In the genomic region with DNA sequence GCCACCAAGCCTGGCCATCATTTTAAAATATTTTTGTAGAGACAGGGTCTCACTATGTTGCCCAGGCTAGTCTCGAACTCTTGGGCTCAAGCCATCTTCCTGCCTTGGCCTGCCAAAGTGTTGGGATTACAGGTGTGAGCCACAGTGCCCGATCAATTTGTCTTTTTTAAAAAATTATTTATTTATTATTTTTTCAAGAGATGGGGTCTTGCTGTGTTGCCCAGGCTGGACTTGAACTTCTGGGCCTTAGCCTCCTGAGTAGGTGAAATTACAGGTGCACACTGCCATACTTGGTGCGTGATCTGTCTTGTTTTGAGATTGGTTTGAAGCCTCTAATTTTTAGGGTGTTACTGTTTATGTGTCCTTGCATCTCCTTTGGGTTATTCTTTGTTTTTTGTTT, we compare ENCODE assay signal across 31 cellular contexts. TPM values are rescaled to one million over a fixed set of nuclear protein-coding genes. Genes with fewer than 3 reads are reported as not detected.
A peak's percentile ranks its signal among the peaks of the same experiment; 100 is the strongest.
DNase-seq lines count a peak whose midpoint lies in the region; ATAC-seq, FAIRE-seq and TF ChIP-seq lines count a peak whose summit lies in the region.
"Had no signal": no experiment of that assay in that cellular context is flagged by ENCODE, and none has a peak within 500 bp of the region (broad histone marks: within the 10 kb centered on the region; RNA-seq: fewer than 3 reads in every experiment).

No MANE protein-coding gene starts in this region.

- no peak overlapping the region for H3K27ac ChIP-seq in HEK293 (ENCODE audit: extremely low read depth, low read depth, low read length)
- H3K27ac ChIP-seq in Karpas-422 (ENCODE audit: low read length) = no peak overlapping the region
- no peak overlapping the region for H3K27ac ChIP-seq in K562 (ENCODE audit: extremely low read depth, low read depth, low read length)
- H3K27ac ChIP-seq: BLaER1 had no signal

- H3K27me3 Mint-ChIP-seq in progenitor cell of endocrine pancreas = no peaks in the 10 kb centered on the region
- H3K27me3 Mint-ChIP-seq: CD4-positive, alpha-beta memory T cell; CD4-positive, CD25-positive, alpha-beta regulatory T cell; CD8-positive, alpha-beta memory T cell had no signal

- H4K20me1 ChIP-seq in Karpas-422 (ENCODE audit: insufficient read depth, low read depth, low read length) (no peaks in the 10 kb centered on the region), K562 (replicated peaks; ENCODE audit: control insufficient read depth, insufficient read depth, low read length) (no peaks in the 10 kb centered on the region)

- intact Hi-C loops in K562 (cut with micrococcal nuclease) = no loop called here
- intact Hi-C loops in left ventricle myocardium superior (cut with micrococcal nuclease) = no loop called here

- H3K36me3 ChIP-seq in HEK293 (ENCODE audit: control insufficient read depth in 2 of 2, insufficient read depth in 1 of 2, low read length in 2 of 2) (peaks cover 8 to 11% of the 10 kb centered on the region in 2 experiments; a peak in 2 of 3 replicates), Karpas-422 (ENCODE audit: insufficient read depth, low read length) (no peaks in the 10 kb centered on the region; the same call in 1 of the 2 replicates), K562 (ENCODE audit: control insufficient read depth, insufficient read depth, low read length) (peaks cover 10% of the 10 kb centered on the region; the same call in 1 of the 3 replicates)

- BruUV-seq in K562 (replicated peaks; lab: Mats Ljungman, UMichigan) = no TSS peak

- H3K4me1 ChIP-seq in HEK293 (ENCODE audit: control insufficient read depth, insufficient read depth, low read length) = 0 out of 2 replicates have a peak, but pooled peaks cover 7% of the 10 kb centered on the region
- H3K4me1 ChIP-seq in Karpas-422 (ENCODE audit: low read length) = no peaks in the 10 kb centered on the region
- H3K4me1 ChIP-seq in K562 (replicated peaks in 1 of 2; ENCODE audit: control insufficient read depth in 2 of 2, insufficient read depth in 2 of 2, low read length in 2 of 2) = no peaks in the 10 kb centered on the region
- H3K4me1 ChIP-seq: BE2C, BLaER1 had no signal

- H3K9ac ChIP-seq in Karpas-422 (ENCODE audit: low read length) (no peak overlapping the region), K562 (ENCODE audit: insufficient read depth in 1 of 2, low read depth in 2 of 2, low read length in 2 of 2) (no peak overlapping the region)
- H3K9ac ChIP-seq: BLaER1 had no signal

- H3K79me2 ChIP-seq in Karpas-422 (ENCODE audit: low read length) (peaks cover 34% of the 10 kb centered on the region), K562 (ENCODE audit: control insufficient read depth, insufficient read depth, low read length) (peaks cover 85% of the 10 kb centered on the region)

- CTCF ChIA-PET in HEK293 (lab: Yijun Ruan, JAX) (no interaction called here), K562 (lab: Yijun Ruan, JAX; ENCODE audit: low intra/inter-chr PET ratio) (no interaction called here)

- no peak for ATAC-seq in K562
- ATAC-seq in GM18519 (IDR thresholded peaks at IDR 0.05; ENCODE audit: low FRiP score, unreplicated experiment) = no peak
- no peak for ATAC-seq in HG02571 (IDR thresholded peaks at IDR 0.05; ENCODE audit: unreplicated experiment)
- no peak for ATAC-seq in left ventricle myocardium superior

- in situ Hi-C loops in K562 (cut with MboI) = no loop called here

- H3K27ac Mint-ChIP-seq in progenitor cell of endocrine pancreas = peak overlapping the region; percentile 33
- H3K27ac Mint-ChIP-seq: CD4-positive, alpha-beta memory T cell; CD4-positive, CD25-positive, alpha-beta regulatory T cell had no signal

- no peak for FAIRE-seq in K562 (lab: Jason Lieb, UNC)
- FAIRE-seq: A204.1, GM12878 had no signal

- H3K9me1 ChIP-seq in K562 (ENCODE audit: control insufficient read depth, insufficient read depth, low read length) = no peaks in the 10 kb centered on the region

- no peaks in the 10 kb centered on the region for H3K9me3 ChIP-seq in HEK293 (ENCODE audit: control insufficient read depth, insufficient read depth, low read depth, low read length)
- peaks cover 1% of the 10 kb centered on the region for H3K9me3 ChIP-seq in Karpas-422 (ENCODE audit: low read length)
- no peaks in the 10 kb centered on the region for H3K9me3 ChIP-seq in K562 (replicated peaks; ENCODE audit: control insufficient read depth, insufficient read depth, low read depth, low read length)
- H3K9me3 ChIP-seq: BE2C had no signal

- H3K4me2 ChIP-seq in Karpas-422 (ENCODE audit: low read depth, low read length, poor library complexity, severe bottlenecking) = no peak overlapping the region
- no peak overlapping the region for H3K4me2 ChIP-seq in K562 (ENCODE audit: insufficient read depth, low read length)
- H3K4me2 ChIP-seq: BLaER1 had no signal

- peaks cover 4% of the 10 kb centered on the region for H3K9me3 Mint-ChIP-seq in progenitor cell of endocrine pancreas (ENCODE audit: low read depth)

- peaks cover 11% of the 10 kb centered on the region for H3K36me3 Mint-ChIP-seq in progenitor cell of endocrine pancreas (ENCODE audit: insufficient read depth)

- H3K27me3 ChIP-seq in Karpas-422 (ENCODE audit: low read length) = no peaks in the 10 kb centered on the region
- no peaks in the 10 kb centered on the region for H3K27me3 ChIP-seq in K562 (ENCODE audit: control insufficient read depth in 2 of 2, insufficient read depth in 2 of 2, low read length in 2 of 2)
- H3K27me3 ChIP-seq: BE2C, BLaER1 had no signal

- no peaks in the 10 kb centered on the region for H3K9me2 ChIP-seq in Karpas-422 (replicated peaks; ENCODE audit: insufficient read depth, low read length)

- no peak for TF ChIP-seq EP300 in K562 (IDR thresholded peaks at IDR 0.05; ENCODE audit: low read length)

- no peak for TF ChIP-seq RAD21 in K562 (CRISPR knock-in tag; conservative IDR thresholded peaks at IDR 0.05 in 1 of 2, IDR thresholded peaks at IDR 0.05 in 1 of 2)

- no peak overlapping the region for H3K4me3 ChIP-seq in HEK293 (ENCODE audit: low read depth, low read length)
- no peak overlapping the region for H3K4me3 ChIP-seq in Karpas-422 (ENCODE audit: low read length)
- H3K4me3 ChIP-seq in K562 = no peak overlapping the region
- H3K4me3 ChIP-seq: BLaER1, GM12878 had no signal

- DNase-seq in Karpas-422 (peak; percentile 29), K562 (ENCODE audit: extremely low read depth in 1 of 4, low spot score in 3 of 4) (no peak), progenitor cell of endocrine pancreas (ENCODE audit: low spot score, unreplicated experiment) (no peak), left ventricle myocardium superior (no peak), MV-4-11 (lab: John Stamatoyannopoulos, UW) (no peak)
- DNase-seq: 8988T; ACHN; BE2C; C1 segment of cervical spinal cord; CD4-positive, alpha-beta memory T cell; CD4-positive, CD25-positive, alpha-beta regulatory T cell; CD8-positive, alpha-beta memory T cell; COR-L47; DMS 273 treated with DMSO at 0.1 percent for 48 hours; DMS153; DMS53; DMS79; DND-41; EL; GDM1 had no signal

- H3K4me3 Mint-ChIP-seq in progenitor cell of endocrine pancreas (ENCODE audit: low read depth) = no peak overlapping the region
- H3K4me3 Mint-ChIP-seq: CD14-positive monocyte; CD4-positive, alpha-beta memory T cell; CD4-positive, CD25-positive, alpha-beta regulatory T cell; CD8-positive, alpha-beta memory T cell had no signal

- TF ChIP-seq CTCF in HEK293 (tag by site-specific recombination; IDR thresholded peaks at IDR 0.05) (no peak), K562 (IDR thresholded peaks at IDR 0.05 in 2 of 3, conservative IDR thresholded peaks at IDR 0.05 in 1 of 3; ENCODE audit: insufficient read depth in 2 of 3, low read depth in 1 of 3, low read length in 3 of 3) (no peak), progenitor cell of endocrine pancreas (IDR thresholded peaks at IDR 0.05; ENCODE audit: unreplicated experiment) (no peak)

- POLR2A ChIA-PET in HEK293 (lab: Yijun Ruan, JAX) = no interaction called here
- POLR2A ChIA-PET in K562 (lab: Yijun Ruan, JAX) = no interaction called here

- H3K4me1 Mint-ChIP-seq in progenitor cell of endocrine pancreas (ENCODE audit: low read depth) = peaks cover 6% of the 10 kb centered on the region
- H3K4me1 Mint-ChIP-seq: CD14-positive monocyte had no signal

- TF ChIP-seq POLR2A in K562 (conservative IDR thresholded peaks at IDR 0.05) = no peak

- H2AFZ ChIP-seq in Karpas-422 (ENCODE audit: low read length) (no peak overlapping the region), K562 (ENCODE audit: low read depth, low read length) (no peak overlapping the region)

- 86% methylated on average over 1 of the region's 3 CpGs for WGBS in K562 (ENCODE audit: insufficient coverage, low coverage, missing lambda C conversion rate)

RNA-seq across cellular contexts. Expression of a gene that starts 10.2 kb away (rescaled TPM):
- total RNA-seq in Karpas-422 (2014; rRNA removed; shearing (Covaris generic); ENCODE audit: low replicate concordance) = 56.7 and 97.0 TPM in 2 replicates
- total RNA-seq in K562 (2011; cell fraction: chromatin; rRNA removed; ENCODE audit: low replicate concordance) = 158 and 241 TPM in 2 replicates
- 103 and 108 TPM in 2 replicates for total RNA-seq in K562 (2011; cell fraction: nucleolus; rRNA removed)
- 85.7 and 91.6 TPM in 2 replicates for total RNA-seq in K562 (2011; cell fraction: nucleoplasm; rRNA removed)
- total RNA-seq in K562 (2014; rRNA removed) = 32.2 and 46.2 TPM in 2 replicates
- 20.6 and 20.9 TPM in 2 replicates for total RNA-seq in K562 (2014; rRNA removed; fragmentation: Illumina TruSeq; extraction: Trizol)
- total RNA-seq in K562 (2015; rRNA removed; fragmentation: Illumina TruSeq; extraction: Trizol) = 21.3 and 24.2 TPM in 2 replicates
- total RNA-seq in K562 (2021) = 55.1 and 60.9 TPM in 2 replicates
- 6.8 and 10.6 TPM in 2 replicates for polyA plus RNA-seq in K562 (2011; rRNA removed)
- 9.2 and 11.7 TPM in 2 replicates for polyA plus RNA-seq in K562 (2011; cell fraction: cytosol; rRNA removed)
- 32.0 and 42.8 TPM in 2 replicates for polyA plus RNA-seq in K562 (2011; cell fraction: nucleus; rRNA removed)
- 35.2 and 37.2 TPM in 2 replicates for polyA plus RNA-seq in K562 (2012)
- 33.2 and 33.9 TPM in 2 replicates for polyA plus RNA-seq in K562 (2014; fragmentation: Illumina TruSeq; extraction: Trizol)
- polyA plus RNA-seq in K562 (2014; fragmentation: Nextera tagmentation; extraction: Ambion mirVana) = 1 to 10 TPM; 4.2 to 4.7 TPM
- polyA plus RNA-seq in K562 (2014; rRNA removed) = 17.7 and 19.3 TPM in 2 replicates
- polyA minus RNA-seq in K562 (2011; rRNA and poly(A)+ RNA removed) = 24.5 and 24.8 TPM in 2 replicates
- 32.0 and 42.5 TPM in 2 replicates for polyA minus RNA-seq in K562 (2011; cell fraction: cytosol; rRNA and poly(A)+ RNA removed)
- 32.0 and 41.9 TPM in 2 replicates for polyA minus RNA-seq in K562 (2011; cell fraction: nucleus; rRNA and poly(A)+ RNA removed)
- total RNA-seq in progenitor cell of endocrine pancreas = 91.4 and 102 TPM in 2 replicates
- total RNA-seq in left ventricle myocardium superior = 40.2 TPM
- total RNA-seq: G401 had no signal

RNA-seq across cellular contexts. Expression of a gene that starts 16.1 kb away (rescaled TPM):
- total RNA-seq in Karpas-422 (2014; rRNA removed; shearing (Covaris generic); ENCODE audit: low replicate concordance) = not detected in 2 replicates
- total RNA-seq in K562 (2011; cell fraction: chromatin; rRNA removed; ENCODE audit: low replicate concordance) = not detected in 2 replicates
- total RNA-seq in K562 (2011; cell fraction: nucleolus; rRNA removed) = not detected in 2 replicates
- not detected in 2 replicates for total RNA-seq in K562 (2011; cell fraction: nucleoplasm; rRNA removed)
- total RNA-seq in K562 (2014; rRNA removed) (not detected in 2 replicates), K562 (2014; rRNA removed; fragmentation: Illumina TruSeq; extraction: Trizol) (not detected in 2 replicates), K562 (2015; rRNA removed; fragmentation: Illumina TruSeq; extraction: Trizol) (not detected in 2 replicates), K562 (2021) (not detected in 2 replicates), progenitor cell of endocrine pancreas (not detected in 2 replicates), left ventricle myocardium superior (not detected)
- polyA plus RNA-seq in K562 (2011; rRNA removed) (not detected in 2 replicates), K562 (2014; fragmentation: Illumina TruSeq; extraction: Trizol) (not detected in 2 replicates), K562 (2014; fragmentation: Nextera tagmentation; extraction: Ambion mirVana) (not detected), K562 (2014; rRNA removed) (not detected in 2 replicates)
- polyA plus RNA-seq in K562 (2011; cell fraction: cytosol; rRNA removed) = not detected in 2 replicates
- polyA plus RNA-seq in K562 (2011; cell fraction: nucleus; rRNA removed) = not detected in 2 replicates
- not detected in 2 replicates for polyA plus RNA-seq in K562 (2012)
- polyA minus RNA-seq in K562 (2011; rRNA and poly(A)+ RNA removed) = not detected in 2 replicates
- polyA minus RNA-seq in K562 (2011; cell fraction: cytosol; rRNA and poly(A)+ RNA removed) = not detected in 2 replicates
- not detected in 2 replicates for polyA minus RNA-seq in K562 (2011; cell fraction: nucleus; rRNA and poly(A)+ RNA removed)
- total RNA-seq: A673; CD4-positive, alpha-beta memory T cell; CD4-positive, CD25-positive, alpha-beta regulatory T cell; CD8-positive, alpha-beta memory T cell; Daoy; G401; GM12878 had no signal
- polyA plus RNA-seq: AG04450; CD14-positive monocyte; CD4-positive, alpha-beta memory T cell; CD4-positive, CD25-positive, alpha-beta regulatory T cell; CD8-positive, alpha-beta memory T cell; GM12878 had no signal

RNA-seq across cellular contexts. Expression of a gene that starts 41.4 kb away (rescaled TPM):
- not detected in 2 replicates for total RNA-seq in Karpas-422 (2014; rRNA removed; shearing (Covaris generic); ENCODE audit: low replicate concordance)
- not detected in 2 replicates for total RNA-seq in K562 (2011; cell fraction: chromatin; rRNA removed; ENCODE audit: low replicate concordance)
- total RNA-seq in K562 (2011; cell fraction: nucleolus; rRNA removed) = not detected in 2 replicates
- not detected in 2 replicates for total RNA-seq in K562 (2011; cell fraction: nucleoplasm; rRNA removed)
- not detected in 2 replicates for total RNA-seq in K562 (2014; rRNA removed)
- not detected in 2 replicates for total RNA-seq in K562 (2014; rRNA removed; fragmentation: Illumina TruSeq; extraction: Trizol)
- not detected in 2 replicates for total RNA-seq in K562 (2015; rRNA removed; fragmentation: Illumina TruSeq; extraction: Trizol)
- total RNA-seq in K562 (2021) = not detected in 2 replicates
- polyA plus RNA-seq in K562 (2011; rRNA removed) = not detected in 2 replicates
- polyA plus RNA-seq in K562 (2011; cell fraction: cytosol; rRNA removed) = not detected in 2 replicates
- polyA plus RNA-seq in K562 (2011; cell fraction: nucleus; rRNA removed) = not detected in 2 replicates
- polyA plus RNA-seq in K562 (2012) = not detected in 2 replicates
- polyA plus RNA-seq in K562 (2014; fragmentation: Illumina TruSeq; extraction: Trizol) = not detected in 2 replicates
- polyA plus RNA-seq in K562 (2014; fragmentation: Nextera tagmentation; extraction: Ambion mirVana) = not detected
- not detected in 2 replicates for polyA plus RNA-seq in K562 (2014; rRNA removed)
- not detected in 2 replicates for polyA minus RNA-seq in K562 (2011; rRNA and poly(A)+ RNA removed)
- not detected in 2 replicates for polyA minus RNA-seq in K562 (2011; cell fraction: cytosol; rRNA and poly(A)+ RNA removed)
- not detected in 2 replicates for polyA minus RNA-seq in K562 (2011; cell fraction: nucleus; rRNA and poly(A)+ RNA removed)
- 0.47 and 0.60 TPM in 2 replicates for total RNA-seq in progenitor cell of endocrine pancreas
- 0.42 TPM for total RNA-seq in left ventricle myocardium superior
- total RNA-seq: A673; CD4-positive, alpha-beta memory T cell; CD4-positive, CD25-positive, alpha-beta regulatory T cell; CD8-positive, alpha-beta memory T cell; Daoy; G401; GM12878 had no signal
- polyA plus RNA-seq: CD14-positive monocyte; CD4-positive, alpha-beta memory T cell; CD4-positive, CD25-positive, alpha-beta regulatory T cell; CD8-positive, alpha-beta memory T cell; GM12878 had no signal

RNA-seq across cellular contexts. Expression of a gene that starts 47.1 kb away (rescaled TPM):
- total RNA-seq in Karpas-422 (2014; rRNA removed; shearing (Covaris generic); ENCODE audit: low replicate concordance) = 372 and 428 TPM in 2 replicates
- 42.1 and 59.0 TPM in 2 replicates for total RNA-seq in K562 (2011; cell fraction: chromatin; rRNA removed; ENCODE audit: low replicate concordance)
- 56.4 and 60.1 TPM in 2 replicates for total RNA-seq in K562 (2011; cell fraction: nucleolus; rRNA removed)
- 58.1 and 60.2 TPM in 2 replicates for total RNA-seq in K562 (2011; cell fraction: nucleoplasm; rRNA removed)
- 173 and 205 TPM in 2 replicates for total RNA-seq in K562 (2014; rRNA removed)
- 63.2 and 65.8 TPM in 2 replicates for total RNA-seq in K562 (2014; rRNA removed; fragmentation: Illumina TruSeq; extraction: Trizol)
- total RNA-seq in K562 (2015; rRNA removed; fragmentation: Illumina TruSeq; extraction: Trizol) = 48.4 and 61.0 TPM in 2 replicates
- 127 and 136 TPM in 2 replicates for total RNA-seq in K562 (2021)
- polyA plus RNA-seq in K562 (2011; rRNA removed) = 159 and 170 TPM in 2 replicates
- polyA plus RNA-seq in K562 (2011; cell fraction: cytosol; rRNA removed) = 165 and 353 TPM in 2 replicates
- 140 and 197 TPM in 2 replicates for polyA plus RNA-seq in K562 (2011; cell fraction: nucleus; rRNA removed)
- 120 and 196 TPM in 2 replicates for polyA plus RNA-seq in K562 (2012)
- 24.0 and 45.8 TPM in 2 replicates for polyA plus RNA-seq in K562 (2014; fragmentation: Illumina TruSeq; extraction: Trizol)
- polyA plus RNA-seq in K562 (2014; fragmentation: Nextera tagmentation; extraction: Ambion mirVana) = 10 to 100 TPM; 25.0 to 31.8 TPM
- polyA plus RNA-seq in K562 (2014; rRNA removed) = 209 and 281 TPM in 2 replicates
- polyA minus RNA-seq in K562 (2011; rRNA and poly(A)+ RNA removed) = 16.1 and 17.2 TPM in 2 replicates
- polyA minus RNA-seq in K562 (2011; cell fraction: cytosol; rRNA and poly(A)+ RNA removed) = 30.7 and 47.4 TPM in 2 replicates
- polyA minus RNA-seq in K562 (2011; cell fraction: nucleus; rRNA and poly(A)+ RNA removed) = 18.3 and 21.0 TPM in 2 replicates
- 93.3 and 102 TPM in 2 replicates for total RNA-seq in progenitor cell of endocrine pancreas
- 141 TPM for total RNA-seq in left ventricle myocardium superior
- total RNA-seq: G401 had no signal

RNA-seq across cellular contexts. Expression of a gene that starts 54.6 kb away (rescaled TPM):
- 5.2 and 6.0 TPM in 2 replicates for total RNA-seq in Karpas-422 (2014; rRNA removed; shearing (Covaris generic); ENCODE audit: low replicate concordance)
- 0.21 and 0.46 TPM in 2 replicates for total RNA-seq in K562 (2011; cell fraction: chromatin; rRNA removed; ENCODE audit: low replicate concordance)
- 0.33 TPM in 1 of 2 replicates, not detected in the other for total RNA-seq in K562 (2011; cell fraction: nucleolus; rRNA removed)
- total RNA-seq in K562 (2011; cell fraction: nucleoplasm; rRNA removed) = 0.37 TPM in 1 of 2 replicates, not detected in the other
- total RNA-seq in K562 (2014; rRNA removed) (0.59 and 0.94 TPM in 2 replicates), K562 (2014; rRNA removed; fragmentation: Illumina TruSeq; extraction: Trizol) (not detected in 2 replicates), K562 (2015; rRNA removed; fragmentation: Illumina TruSeq; extraction: Trizol) (not detected in 2 replicates), K562 (2021) (not detected in 2 replicates), progenitor cell of endocrine pancreas (not detected in 2 replicates), left ventricle myocardium superior (1.6 TPM)
- polyA plus RNA-seq in K562 (2011; rRNA removed) (0.08 and 0.15 TPM in 2 replicates), K562 (2014; fragmentation: Illumina TruSeq; extraction: Trizol) (not detected in 2 replicates), K562 (2014; fragmentation: Nextera tagmentation; extraction: Ambion mirVana) (1 to 10 TPM in 1 of 2 experiments, under 1 TPM in 1; 0.87 to 1.7 TPM), K562 (2014; rRNA removed) (0.05 and 0.30 TPM in 2 replicates)
- not detected in 2 replicates for polyA plus RNA-seq in K562 (2011; cell fraction: cytosol; rRNA removed)
- polyA plus RNA-seq in K562 (2011; cell fraction: nucleus; rRNA removed) = 0.17 and 0.20 TPM in 2 replicates
- 5.1 and 6.3 TPM in 2 replicates for polyA plus RNA-seq in K562 (2012)
- not detected in 2 replicates for polyA minus RNA-seq in K562 (2011; rRNA and poly(A)+ RNA removed)
- polyA minus RNA-seq in K562 (2011; cell fraction: cytosol; rRNA and poly(A)+ RNA removed) = not detected in 2 replicates
- polyA minus RNA-seq in K562 (2011; cell fraction: nucleus; rRNA and poly(A)+ RNA removed) = not detected in 2 replicates
- total RNA-seq: A673; CD8-positive, alpha-beta memory T cell; G401 had no signal
